Comparison of ENCODE assay signal across 28 cellular contexts in genomic region chr10:127860632-127861031, GRCh38. TPM values are rescaled to one million over a fixed set of nuclear protein-coding genes. Genes with fewer than 3 reads are reported as not detected.
DNase-seq lines count a peak whose midpoint lies in the region; TF ChIP-seq lines count a peak whose summit lies in the region.
"Had no signal": no experiment of that assay in that cellular context is flagged by ENCODE, and none has a peak within 500 bp of the region (broad histone marks: within the 10 kb centered on the region; RNA-seq: fewer than 3 reads in every experiment).

No MANE protein-coding gene starts in this region.

- H3K14ac ChIP-seq in neuronal stem cell (ENCODE audit: low read length) = no peak overlapping the region

- peak overlapping the region; percentile 13 for H3K18ac ChIP-seq in neuronal stem cell (ENCODE audit: low read length)

- H3K36me3 ChIP-seq in endodermal cell (ENCODE audit: control insufficient read depth, insufficient read depth, low read length) (no peaks in the 10 kb centered on the region), neuronal stem cell (replicated peaks in 1 of 2; ENCODE audit: control insufficient read depth in 2 of 2, insufficient read depth in 2 of 2, low read length in 2 of 2) (no peaks in the 10 kb centered on the region)
- H3K36me3 ChIP-seq: BE2C, BLaER1 had no signal

- H3K36me3 Mint-ChIP-seq in endodermal cell (ENCODE audit: low read depth) = no peaks in the 10 kb centered on the region
- no peaks in the 10 kb centered on the region for H3K36me3 Mint-ChIP-seq in activated CD4-positive, alpha-beta T cell treated with anti-CD3 and anti-CD28 coated beads, Interleukin-2, amount 10 ng/mL, durations not matched to agents 24 days and 14 days (ENCODE audit: low read depth)
- H3K36me3 Mint-ChIP-seq: CD14-positive monocyte; CD4-positive, alpha-beta memory T cell; CD4-positive, CD25-positive, alpha-beta regulatory T cell had no signal

- no peak overlapping the region for H3K4me2 ChIP-seq in neuronal stem cell (ENCODE audit: insufficient read depth, low read length, poor library complexity, severe bottlenecking)
- H3K4me2 ChIP-seq: BLaER1 had no signal

- H3K23ac ChIP-seq in neuronal stem cell (ENCODE audit: low read depth, low read length, poor library complexity) = no peak overlapping the region

- H2BK5ac ChIP-seq in neuronal stem cell (ENCODE audit: low read length) = no peak overlapping the region

- H2AK5ac ChIP-seq in neuronal stem cell (ENCODE audit: low read depth, low read length) = no peak overlapping the region

- no peak overlapping the region for H2BK120ac ChIP-seq in neuronal stem cell (ENCODE audit: low read depth, low read length)

- no peak overlapping the region for H3K27ac Mint-ChIP-seq in endodermal cell
- H3K27ac Mint-ChIP-seq in activated CD4-positive, alpha-beta T cell treated with anti-CD3 and anti-CD28 coated beads, Interleukin-2, amount 10 ng/mL, durations not matched to agents 24 days and 14 days = no peak overlapping the region
- H3K27ac Mint-ChIP-seq: CD4-positive, alpha-beta memory T cell; CD4-positive, CD25-positive, alpha-beta regulatory T cell; CD8-positive, alpha-beta memory T cell had no signal

- H3K4me1 ChIP-seq in endodermal cell (ENCODE audit: control insufficient read depth, insufficient read depth, low read length) (no peaks in the 10 kb centered on the region), neuronal stem cell (ENCODE audit: control insufficient read depth in 2 of 2, insufficient read depth in 1 of 2, low read depth in 1 of 2, low read length in 2 of 2) (no peaks in the 10 kb centered on the region)
- H3K4me1 ChIP-seq: BE2C had no signal

- DNase-seq in coronary artery (ENCODE audit: low spot score) (peak; percentile 66), endodermal cell (peak; percentile 6), neuronal stem cell (ENCODE audit: low spot score) (no peak), 8988T (no peak)
- DNase-seq in stimulated activated CD4-positive, alpha-beta T cell treated with anti-CD3 and anti-CD28 coated beads, Interleukin-4, amount 100 ng/mL, for 4 hours = no peak
- DNase-seq in activated CD4-positive, alpha-beta T cell treated with anti-CD3 and anti-CD28 coated beads, Interleukin-2, amount 10 ng/mL, durations not matched to agents 24 days and 14 days = no peak
- DNase-seq: ACHN; BE2C; C1 segment of cervical spinal cord; CD4-positive, alpha-beta memory T cell; CD4-positive, CD25-positive, alpha-beta regulatory T cell; CD8-positive, alpha-beta memory T cell; COR-L47; DMS 273 treated with DMSO at 0.1 percent for 48 hours; DMS153; DMS53; DMS79; DND-41; EL; GDM1 had no signal

- WGBS in endodermal cell (ENCODE audit: insufficient coverage in 1 of 2, insufficient read length in 1 of 2), 2 experiments = 93 to 94% methylated on average over 4 to 5 of the region's 5 CpGs
- no CpG with 5 or more reads among the region's 5 CpGs for WGBS in neuronal stem cell (ENCODE audit: extremely low coverage in 2 of 2, insufficient read length in 2 of 2, insufficient replicate concordance in 1 of 2), 2 donors

- H3K9ac ChIP-seq in endodermal cell (ENCODE audit: extremely low read depth, low read length, poor library complexity, severe bottlenecking) (no peak overlapping the region), neuronal stem cell (ENCODE audit: low read depth, low read length, poor library complexity) (no peak overlapping the region)
- H3K9ac ChIP-seq: BLaER1 had no signal

- no peak overlapping the region for H2BK12ac ChIP-seq in neuronal stem cell (ENCODE audit: low read length)

- H3K27ac ChIP-seq in coronary artery (no peak overlapping the region), endodermal cell (ENCODE audit: low read depth, low read length) (no peak overlapping the region), neuronal stem cell (replicated peaks; ENCODE audit: low read length) (no peak overlapping the region)
- H3K27ac ChIP-seq: 22Rv1, BLaER1 had no signal

- H2AFZ ChIP-seq in neuronal stem cell (ENCODE audit: low read length) = no peak overlapping the region

- no peak overlapping the region for H2BK15ac ChIP-seq in neuronal stem cell (ENCODE audit: low read length)

- no peaks in the 10 kb centered on the region for H3K79me1 ChIP-seq in neuronal stem cell (ENCODE audit: low read depth, low read length)

- no peak overlapping the region for H4K91ac ChIP-seq in neuronal stem cell (ENCODE audit: low read depth, low read length, poor library complexity)

- H3K27me3 Mint-ChIP-seq in endodermal cell (ENCODE audit: insufficient read depth) = peaks cover 3% of the 10 kb centered on the region
- H3K27me3 Mint-ChIP-seq in activated CD4-positive, alpha-beta T cell treated with anti-CD3 and anti-CD28 coated beads, Interleukin-2, amount 10 ng/mL, durations not matched to agents 24 days and 14 days = no peaks in the 10 kb centered on the region

- intact Hi-C loops in activated CD4-positive, alpha-beta T cell treated with anti-CD3 and anti-CD28 coated beads, Interleukin-2, amount 10 ng/mL, durations not matched to agents 24 days and 14 days (cut with micrococcal nuclease) = no loop called here

- peaks cover 18% of the 10 kb centered on the region for H3K9me3 Mint-ChIP-seq in endodermal cell
- peaks cover 6% of the 10 kb centered on the region for H3K9me3 Mint-ChIP-seq in activated CD4-positive, alpha-beta T cell treated with anti-CD3 and anti-CD28 coated beads, Interleukin-2, amount 10 ng/mL, durations not matched to agents 24 days and 14 days

- H3K9me3 ChIP-seq in endodermal cell (ENCODE audit: control insufficient read depth, low read length) (peaks cover 12% of the 10 kb centered on the region), neuronal stem cell (replicated peaks in 1 of 2; ENCODE audit: control insufficient read depth in 2 of 2, insufficient read depth in 1 of 2, low read depth in 1 of 2, low read length in 2 of 2) (peaks cover 7 to 15% of the 10 kb centered on the region in 2 donors)
- H3K9me3 ChIP-seq: BE2C had no signal

- H3K27me3 ChIP-seq in endodermal cell (ENCODE audit: control insufficient read depth, insufficient read depth, low read length, poor library complexity, severe bottlenecking) (no peaks in the 10 kb centered on the region), neuronal stem cell (ENCODE audit: control insufficient read depth in 3 of 3, insufficient read depth in 3 of 3, low read depth in 1 of 3, low read length in 3 of 3) (no peaks in the 10 kb centered on the region)
- H3K27me3 ChIP-seq: BE2C, BLaER1 had no signal

- no peak overlapping the region for H3K4me3 ChIP-seq in coronary artery
- no peak overlapping the region for H3K4me3 ChIP-seq in endodermal cell (ENCODE audit: low read length)
- H3K4me3 ChIP-seq in neuronal stem cell (ENCODE audit: low read length in 2 of 2) = no peak overlapping the region
- H3K4me3 ChIP-seq: BLaER1, GM12878 had no signal

- H3K4ac ChIP-seq in neuronal stem cell (ENCODE audit: low read length) = no peak overlapping the region

- no peaks in the 10 kb centered on the region for H3K4me1 Mint-ChIP-seq in endodermal cell
- no peaks in the 10 kb centered on the region for H3K4me1 Mint-ChIP-seq in activated CD4-positive, alpha-beta T cell treated with anti-CD3 and anti-CD28 coated beads, Interleukin-2, amount 10 ng/mL, durations not matched to agents 24 days and 14 days
- H3K4me1 Mint-ChIP-seq: CD4-positive, alpha-beta memory T cell; CD4-positive, CD25-positive, alpha-beta regulatory T cell; CD8-positive, alpha-beta memory T cell had no signal

- no peak overlapping the region for H3K4me3 Mint-ChIP-seq in endodermal cell
- H3K4me3 Mint-ChIP-seq in activated CD4-positive, alpha-beta T cell treated with anti-CD3 and anti-CD28 coated beads, Interleukin-2, amount 10 ng/mL, durations not matched to agents 24 days and 14 days = no peak overlapping the region
- H3K4me3 Mint-ChIP-seq: CD14-positive monocyte; CD4-positive, alpha-beta memory T cell; CD4-positive, CD25-positive, alpha-beta regulatory T cell; CD8-positive, alpha-beta memory T cell had no signal

- no peak overlapping the region for H4K8ac ChIP-seq in neuronal stem cell (ENCODE audit: low read depth, low read length)

- TF ChIP-seq CTCF in coronary artery (IDR thresholded peaks at IDR 0.05) (no peak), endodermal cell (conservative IDR thresholded peaks at IDR 0.05) (no peak)

RNA-seq across cellular contexts. Expression of gene CLRN3, which starts 32.1 kb away (rescaled TPM):
- not detected for total RNA-seq in endodermal cell
- polyA plus RNA-seq in endodermal cell (2013, experiment 1 of 2) = not detected
- polyA plus RNA-seq in endodermal cell (2013, experiment 2 of 2) = not detected
- polyA plus RNA-seq in neuronal stem cell (2013, experiment 1 of 2) = not detected
- not detected for polyA plus RNA-seq in neuronal stem cell (2013, experiment 2 of 2)
- not detected in 2 replicates for total RNA-seq in activated CD4-positive, alpha-beta T cell treated with anti-CD3 and anti-CD28 coated beads, Interleukin-2, amount 10 ng/mL, durations not matched to agents 24 days and 14 days
- total RNA-seq: A673; CD4-positive, alpha-beta memory T cell; CD4-positive, CD25-positive, alpha-beta regulatory T cell; CD8-positive, alpha-beta memory T cell; Daoy; G401; GM12878 had no signal
- polyA plus RNA-seq: AG04450; CD4-positive, alpha-beta memory T cell; CD4-positive, CD25-positive, alpha-beta regulatory T cell; CD8-positive, alpha-beta memory T cell; GM12878 had no signal

RNA-seq across cellular contexts. Expression of gene PTPRE, which starts 46.3 kb away (rescaled TPM):
- 1 to 10 TPM in 1 of 2 donors, under 1 TPM in 1; 0.75 to 3.0 TPM for total RNA-seq in endodermal cell
- 1.1 TPM for polyA plus RNA-seq in endodermal cell (2013, experiment 1 of 2)
- polyA plus RNA-seq in endodermal cell (2013, experiment 2 of 2) = 1.2 TPM
- 0.52 TPM for polyA plus RNA-seq in neuronal stem cell (2013, experiment 1 of 2)
- polyA plus RNA-seq in neuronal stem cell (2013, experiment 2 of 2) = 1.0 TPM
- total RNA-seq in activated CD4-positive, alpha-beta T cell treated with anti-CD3 and anti-CD28 coated beads, Interleukin-2, amount 10 ng/mL, durations not matched to agents 24 days and 14 days = 33.6 and 35.8 TPM in 2 replicates
- total RNA-seq: G401 had no signal

Comparison
In these comparisons a context has a peak if more than half of its experiments do, and no peak if none do; other contexts are left out.
1. DNase-seq: peak in coronary artery (single experiment) and endodermal cell (single experiment); none in neuronal stem cell (single experiment), stimulated activated CD4-positive, alpha-beta T cell treated with anti-CD3 and anti-CD28 coated beads, Interleukin-4, amount 100 ng/mL, for 4 hours (0 of 2), 8988T (single experiment) and activated CD4-positive, alpha-beta T cell treated with anti-CD3 and anti-CD28 coated beads, Interleukin-2, amount 10 ng/mL, durations not matched to agents 24 days and 14 days (single experiment).